12 cellular contexts compared by ENCODE assay signal in the genomic region with DNA sequence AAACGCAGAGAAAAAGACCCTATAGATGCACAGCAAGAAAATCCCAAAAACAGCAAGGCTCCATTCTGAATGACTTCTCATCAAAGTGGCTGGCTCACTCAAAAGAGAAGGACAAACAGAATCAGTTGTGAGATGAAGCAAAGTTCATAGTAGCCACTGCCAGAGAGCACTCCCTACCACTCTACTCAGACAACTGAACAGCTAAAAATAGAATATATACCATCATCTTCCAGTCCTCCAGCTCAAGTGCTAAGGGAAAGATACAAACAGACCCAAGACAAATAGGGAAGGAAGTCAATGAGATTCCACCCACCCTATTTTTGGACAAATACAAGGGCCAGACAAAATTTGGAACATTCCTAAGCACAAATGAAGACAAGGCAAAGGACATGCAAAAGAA. TPM values are rescaled to one million over a fixed set of nuclear protein-coding genes. Genes with fewer than 3 reads are reported as not detected.
DNase-seq lines count a peak whose midpoint lies in the region; ATAC-seq and TF ChIP-seq lines count a peak whose summit lies in the region.
"Had no signal": no experiment of that assay in that cellular context is flagged by ENCODE, and none has a peak within 500 bp of the region (broad histone marks: within the 10 kb centered on the region; RNA-seq: fewer than 3 reads in every experiment).

No MANE protein-coding gene starts in this region.

- H3K27me3 ChIP-seq in transverse colon, result no peaks in the 10 kb centered on the region

- no peaks in the 10 kb centered on the region for H3K27me3 Mint-ChIP-seq in activated naive CD4-positive, alpha-beta T cell treated with anti-CD3 and anti-CD28 coated beads for 36 hours (ENCODE audit: low read depth)
- no peaks in the 10 kb centered on the region for H3K27me3 Mint-ChIP-seq in activated CD8-positive, alpha-beta T cell treated with anti-CD3 and anti-CD28 coated beads, Interleukin-2, amount 10 ng/mL, durations not matched to agents 7 days and 5 days (ENCODE audit: low read depth)
- peaks cover 0 to 5% (median 0%) of the 10 kb centered on the region in 3 donors for H3K27me3 Mint-ChIP-seq in immature natural killer cell (ENCODE audit: low read depth in 3 of 3)

- CTCF ChIA-PET in activated naive CD4-positive, alpha-beta T cell treated with anti-CD3 and anti-CD28 coated beads for 36 hours (lab: Charles Lee), result no interaction called here
- CTCF ChIA-PET in activated CD8-positive, alpha-beta T cell treated with anti-CD3 and anti-CD28 coated beads, Interleukin-2, amount 10 ng/mL, durations not matched to agents 7 days and 5 days (lab: Charles Lee), result interaction anchor here (1.4 to 1.7 kb wide), 2 partner anchors 33 to 111 kb away, joined by 4 read pairs; no protein-coding TSS in a partner anchor
- CTCF ChIA-PET in GM10248 (lab: Yijun Ruan, JAX), result no interaction called here

- in situ Hi-C loops in transverse colon (cut with MboI; ENCODE audit: low pct_ligation_motif_present in 1 of 4, low pct_unique_long_range_greater_than_20kb in 1 of 4, low sequenced_read_pairs in 3 of 4), result no loop called here

- H3K36me3 ChIP-seq in transverse colon, result no peaks in the 10 kb centered on the region

- TF ChIP-seq EP300 in transverse colon (IDR thresholded peaks at IDR 0.05; ENCODE audit: low read depth), result no peak

- no peak for ATAC-seq in activated CD8-positive, alpha-beta T cell treated with anti-CD3 and anti-CD28 coated beads, Interleukin-2, amount 10 ng/mL, durations not matched to agents 7 days and 5 days

- POLR2A ChIA-PET in activated CD8-positive, alpha-beta T cell treated with anti-CD3 and anti-CD28 coated beads, Interleukin-2, amount 10 ng/mL, durations not matched to agents 7 days and 5 days (lab: Charles Lee), result no interaction called here
- POLR2A ChIA-PET in GM10248 (lab: Yijun Ruan, JAX), result no interaction called here

- 76 to 80% methylated on average over 1 of the region's 1 CpG for WGBS in transverse colon (ENCODE audit: low coverage in 1 of 2), 2 donors

- peak overlapping the region; percentile 41 for H3K4me3 Mint-ChIP-seq in activated naive CD4-positive, alpha-beta T cell treated with anti-CD3 and anti-CD28 coated beads for 36 hours
- H3K4me3 Mint-ChIP-seq in activated CD8-positive, alpha-beta T cell treated with anti-CD3 and anti-CD28 coated beads, Interleukin-2, amount 10 ng/mL, durations not matched to agents 7 days and 5 days, result no peak overlapping the region
- H3K4me3 Mint-ChIP-seq in immature natural killer cell, result no peak overlapping the region
- H3K4me3 Mint-ChIP-seq: neural crest cell had no signal

- H3K4me3 ChIP-seq in transverse colon, result no peak overlapping the region

- intact Hi-C loops in activated naive CD4-positive, alpha-beta T cell treated with anti-CD3 and anti-CD28 coated beads for 36 hours (cut with micrococcal nuclease), result no loop called here
- intact Hi-C loops in transverse colon (cut with DNase I; ENCODE audit: low total_unique reads), result no loop called here

- H3K4me1 ChIP-seq in transverse colon, result peaks cover 19 to 59% (median 42%) of the 10 kb centered on the region in 4 donors

- DNase-seq in activated naive CD4-positive, alpha-beta T cell treated with anti-CD3 and anti-CD28 coated beads for 36 hours, result no peak
- DNase-seq in activated naive CD4-positive, alpha-beta T cell treated with Interleukin-2 at 50 U/mL for 16 hours, result no peak
- DNase-seq in activated CD8-positive, alpha-beta T cell treated with anti-CD3 and anti-CD28 coated beads, Interleukin-2, amount 10 ng/mL, durations not matched to agents 7 days and 5 days, result no peak
- DNase-seq in immature natural killer cell (no peak), transverse colon (no peak), amniotic stem cell (lab: John Stamatoyannopoulos, UW) (no peak), GM10248 (ENCODE audit: extremely low spot score) (no peak), NCI-H345 treated with DMSO at 0.1 percent for 48 hours (lab: John Stamatoyannopoulos, UW; ENCODE audit: unreplicated experiment) (no peak)
- DNase-seq: EL; stimulated activated CD4-positive, alpha-beta T cell treated with anti-CD3 and anti-CD28 coated beads, Interleukin-12 subunit alpha, Interleukin-12 subunit beta, amount 100 ng/mL, for 4 hours had no signal

- H3K9me3 ChIP-seq in transverse colon, result no peaks in the 10 kb centered on the region

- H3K4me1 Mint-ChIP-seq in activated naive CD4-positive, alpha-beta T cell treated with anti-CD3 and anti-CD28 coated beads for 36 hours (ENCODE audit: low read depth), result peaks cover 53% of the 10 kb centered on the region
- peaks cover 45% of the 10 kb centered on the region for H3K4me1 Mint-ChIP-seq in activated CD8-positive, alpha-beta T cell treated with anti-CD3 and anti-CD28 coated beads, Interleukin-2, amount 10 ng/mL, durations not matched to agents 7 days and 5 days (ENCODE audit: low read depth)
- H3K4me1 Mint-ChIP-seq in immature natural killer cell, result peaks cover 46 to 57% of the 10 kb centered on the region in 2 donors

- no peak for TF ChIP-seq POLR2A in transverse colon (IDR thresholded peaks at IDR 0.05)

- H3K36me3 Mint-ChIP-seq in activated naive CD4-positive, alpha-beta T cell treated with anti-CD3 and anti-CD28 coated beads for 36 hours (ENCODE audit: low read depth), result peaks cover 12% of the 10 kb centered on the region
- peaks cover 19% of the 10 kb centered on the region for H3K36me3 Mint-ChIP-seq in activated CD8-positive, alpha-beta T cell treated with anti-CD3 and anti-CD28 coated beads, Interleukin-2, amount 10 ng/mL, durations not matched to agents 7 days and 5 days (ENCODE audit: low read depth)
- no peaks in the 10 kb centered on the region for H3K36me3 Mint-ChIP-seq in immature natural killer cell

- H3K27ac ChIP-seq in transverse colon, result peak overlapping the region; percentile 20 to 64 (median 54)
- H3K27ac ChIP-seq: KMS-11 had no signal

- peak overlapping the region; percentile 80 for H3K27ac Mint-ChIP-seq in activated naive CD4-positive, alpha-beta T cell treated with anti-CD3 and anti-CD28 coated beads for 36 hours
- peak overlapping the region; percentile 76 for H3K27ac Mint-ChIP-seq in activated CD8-positive, alpha-beta T cell treated with anti-CD3 and anti-CD28 coated beads, Interleukin-2, amount 10 ng/mL, durations not matched to agents 7 days and 5 days
- peak overlapping the region in 4 of 6 donors; percentile 15 to 61 (median 39) for H3K27ac Mint-ChIP-seq in immature natural killer cell

- TF ChIP-seq CTCF in transverse colon (IDR thresholded peaks at IDR 0.05), result no peak
- TF ChIP-seq CTCF in GM10248 (IDR thresholded peaks at IDR 0.05; ENCODE audit: control extremely low read depth, extremely low read depth, low read depth, missing control alignments), result no peak

- H3K9me3 Mint-ChIP-seq in activated naive CD4-positive, alpha-beta T cell treated with anti-CD3 and anti-CD28 coated beads for 36 hours, result no peaks in the 10 kb centered on the region
- H3K9me3 Mint-ChIP-seq in activated CD8-positive, alpha-beta T cell treated with anti-CD3 and anti-CD28 coated beads, Interleukin-2, amount 10 ng/mL, durations not matched to agents 7 days and 5 days (ENCODE audit: insufficient read depth), result no peaks in the 10 kb centered on the region
- H3K9me3 Mint-ChIP-seq in immature natural killer cell, result no peaks in the 10 kb centered on the region
- H3K9me3 Mint-ChIP-seq: neural crest cell had no signal

RNA-seq across cellular contexts. Expression of gene GNAQ, which starts 20.6 kb away (rescaled TPM):
- total RNA-seq in activated naive CD4-positive, alpha-beta T cell treated with anti-CD3 and anti-CD28 coated beads for 36 hours, result 10 to 100 TPM; 22.4 to 22.7 TPM
- 10 to 100 TPM; 29.0 to 29.7 TPM for total RNA-seq in activated CD8-positive, alpha-beta T cell treated with anti-CD3 and anti-CD28 coated beads, Interleukin-2, amount 10 ng/mL, durations not matched to agents 7 days and 5 days
- 1 to 10 TPM; 4.5 to 7.4 (median 5.1) TPM for polyA plus RNA-seq in immature natural killer cell
- total RNA-seq in transverse colon, result 10 to 100 TPM; 36.3 to 54.9 (median 47.1) TPM
